In the genomic region with DNA sequence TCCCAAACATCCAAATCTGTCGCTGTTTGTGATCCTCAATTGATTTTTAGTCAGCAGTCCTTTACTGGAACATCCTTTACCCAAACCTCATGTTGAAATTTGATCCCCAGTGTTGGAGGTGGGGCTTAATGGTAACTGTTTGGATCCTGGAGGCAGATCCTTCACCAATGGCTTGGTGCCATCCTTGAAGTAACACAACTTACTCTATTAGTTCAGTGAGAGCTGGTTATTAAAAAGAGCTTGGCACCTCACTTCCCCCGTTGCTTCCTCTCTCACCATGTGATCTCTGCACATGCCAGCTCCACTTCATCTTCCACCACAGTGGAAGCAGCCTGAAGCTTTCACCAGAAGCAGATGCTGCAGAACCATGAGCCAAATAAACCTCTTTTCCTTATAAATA, we compare ENCODE assay signal across 12 cellular contexts.
"Had no signal": no experiment of that assay in that cellular context is flagged by ENCODE, and none has a peak within 500 bp of the region (broad histone marks: within the 10 kb centered on the region; RNA-seq: fewer than 3 reads in every experiment).

No MANE protein-coding gene starts in this region.

- ATAC-seq: activated CD4-positive, alpha-beta T cell treated with anti-CD3 and anti-CD28 coated beads for 36 hours; activated T-cell treated with anti-CD3 and anti-CD28 coated beads, Interleukin-2, amount 50 U/mL, for 72 hours; naive thymus-derived CD4-positive, alpha-beta T cell had no signal

- H3K4me3 ChIP-seq: colonic mucosa, hepatocyte, smooth muscle cell, upper lobe of left lung had no signal

- DNase-seq: activated CD4-positive, alpha-beta memory T cell treated with anti-CD3 and anti-CD28 coated beads, Interleukin-2, amount 10 ng/mL, durations not matched to agents 7 days and 5 days; activated CD4-positive, alpha-beta T cell treated with anti-CD3 and anti-CD28 coated beads for 36 hours; activated T-cell treated with anti-CD3 and anti-CD28 coated beads, Interleukin-2, amount 50 U/mL, for 72 hours; aorta; colonic mucosa; kidney glomerular epithelial cell; naive thymus-derived CD4-positive, alpha-beta T cell; right cardiac atrium; upper lobe of left lung; WERI-Rb-1 had no signal
